ENCODE assay signal across 23 cellular contexts in the genomic region with DNA sequence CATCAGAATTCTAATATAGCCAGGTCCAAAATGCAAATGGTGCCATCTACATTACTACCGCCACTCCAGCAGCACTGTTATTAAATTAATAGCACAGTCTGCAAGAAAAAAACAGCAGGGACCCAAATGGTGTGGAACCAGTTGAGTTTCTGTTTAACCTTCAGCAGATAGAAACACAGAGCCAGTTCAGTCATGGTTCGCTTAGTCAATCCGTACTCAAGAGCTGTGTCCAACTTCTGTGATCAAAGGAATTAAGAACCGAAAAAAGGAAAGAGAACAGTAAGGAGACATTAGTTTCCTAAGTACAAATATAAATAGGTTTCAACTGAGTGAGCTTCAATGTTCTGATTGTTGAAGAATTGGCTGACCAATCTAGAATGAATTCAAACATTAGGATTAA.
DNase-seq lines count a peak whose midpoint lies in the region; ATAC-seq, FAIRE-seq and TF ChIP-seq lines count a peak whose summit lies in the region.
"Had no signal": no experiment of that assay in that cellular context is flagged by ENCODE, and none has a peak within 500 bp of the region (broad histone marks: within the 10 kb centered on the region; RNA-seq: fewer than 3 reads in every experiment).

No MANE protein-coding gene starts in this region.

- H3K36me3 ChIP-seq in BLaER1 treated with 17β-estradiol and CSF1 and Interleukin-3, amounts not matched to agents 10 nM and 100 nM, result no peaks in the 10 kb centered on the region
- no peaks in the 10 kb centered on the region for H3K36me3 ChIP-seq in upper lobe of right lung
- H3K36me3 ChIP-seq in small intestine (ENCODE audit: control insufficient read depth in 2 of 2, insufficient read depth in 2 of 2, low read length in 2 of 2), result no peaks in the 10 kb centered on the region
- H3K36me3 ChIP-seq: colonic mucosa had no signal

- TF ChIP-seq CTCF in coronary artery (IDR thresholded peaks at IDR 0.05) (no peak), upper lobe of right lung (IDR thresholded peaks at IDR 0.05) (no peak)

- H3K9ac ChIP-seq in BLaER1 treated with 17β-estradiol and CSF1 and Interleukin-3, amounts not matched to agents 10 nM and 100 nM, result no peak overlapping the region

- no peaks in the 10 kb centered on the region for H4K20me1 ChIP-seq in BLaER1 treated with 17β-estradiol and CSF1 and Interleukin-3, amounts not matched to agents 10 nM and 100 nM

- peaks cover 0 to 40% (median 15%) of the 10 kb centered on the region in 10 experiments; a peak in 12 of 20 replicates for H3K4me1 ChIP-seq in BLaER1 treated with 17β-estradiol and CSF1 and Interleukin-3, amounts not matched to agents 10 nM and 100 nM
- H3K4me1 ChIP-seq in upper lobe of right lung (no peaks in the 10 kb centered on the region), small intestine (ENCODE audit: control insufficient read depth in 2 of 2, insufficient read depth in 1 of 2, low read depth in 1 of 2, low read length in 1 of 2) (no peaks in the 10 kb centered on the region)
- H3K4me1 ChIP-seq: body of pancreas, colonic mucosa had no signal

- WGBS in small intestine, 3 donors, result 88 to 96% (median 89%) methylated on average over 4 of the region's 4 CpGs

- H3K27me3 ChIP-seq in BLaER1 treated with 17β-estradiol and CSF1 and Interleukin-3, amounts not matched to agents 10 nM and 100 nM, result no peaks in the 10 kb centered on the region
- H3K27me3 ChIP-seq in upper lobe of right lung (no peaks in the 10 kb centered on the region), small intestine (ENCODE audit: control insufficient read depth in 2 of 2, insufficient read depth in 2 of 2, low read length in 2 of 2) (no peaks in the 10 kb centered on the region)
- H3K27me3 ChIP-seq: body of pancreas, colonic mucosa had no signal

- no peak for FAIRE-seq in small intestine (lab: Jason Lieb, UNC)
- FAIRE-seq: endometrium had no signal

- no peak for ATAC-seq in upper lobe of right lung
- ATAC-seq in HG03354 (IDR thresholded peaks at IDR 0.05; ENCODE audit: poor library complexity, severe bottlenecking, unreplicated experiment), result no peak
- ATAC-seq: activated naive CD8-positive, alpha-beta T cell treated with anti-CD3 and anti-CD28 coated beads, Interleukin-2, amount 50 U/mL, for 24 hours; body of pancreas; natural killer cell treated with Interleukin-12 subunit alpha and Interleukin-12 subunit beta and Interleukin-15 and Interleukin-18, amount 100 ng/mL, for 72 hours had no signal

- in situ Hi-C loops in G401 (cut with HindIII; ENCODE audit: low sequenced_read_pairs), result no loop called here

- DNase-seq in G401 (ENCODE audit: low spot score) (peak; percentile 2), coronary artery (ENCODE audit: low spot score) (no peak), renal cortical epithelial cell (ENCODE audit: low read depth) (peak; percentile 76), upper lobe of right lung (no peak), A172 (ENCODE audit: low spot score) (no peak), small intestine (no peak)
- DNase-seq: activated B cell treated with CpG ODN at 0.5 μM for 24 hours; activated CD4-positive, alpha-beta memory T cell treated with anti-CD3 and anti-CD28 coated beads, Interleukin-2, amount 10 ng/mL, durations not matched to agents 7 days and 5 days; activated effector memory CD4-positive, alpha-beta T cell treated with anti-CD3 and anti-CD28 coated beads, Interleukin-2, amount 50 U/mL, for 16 hours; activated naive CD8-positive, alpha-beta T cell treated with anti-CD3 and anti-CD28 coated beads, Interleukin-2, amount 50 U/mL, for 24 hours; body of pancreas; colonic mucosa; GOT3; midbrain; NCI-H524 treated with DMSO at 0.1 percent for 48 hours; stimulated activated CD4-positive, alpha-beta T cell treated with anti-CD3 and anti-CD28 coated beads, Interleukin-4, amount 100 ng/mL, for 1 hour; stimulated activated naive CD4-positive, alpha-beta T cell; T1000 had no signal

- H3K9me3 ChIP-seq in BLaER1 treated with 17β-estradiol and CSF1 and Interleukin-3, amounts not matched to agents 10 nM and 100 nM (replicated peaks in 1 of 11), result peaks cover 0 to 5% (median 0%) of the 10 kb centered on the region in 11 experiments; a peak in 2 of 22 replicates
- no peaks in the 10 kb centered on the region for H3K9me3 ChIP-seq in upper lobe of right lung
- no peaks in the 10 kb centered on the region for H3K9me3 ChIP-seq in small intestine (ENCODE audit: control insufficient read depth, low read depth)
- H3K9me3 ChIP-seq: body of pancreas, colonic mucosa had no signal

- intact Hi-C loops in upper lobe of right lung (cut with DNase I), result no loop called here

- H3K27ac ChIP-seq in BLaER1 treated with 17β-estradiol and CSF1 and Interleukin-3, amounts not matched to agents 10 nM and 100 nM, result 0 out of 22 replicates have a peak overlapping the region, but pooled peaks of 3 of the 11 experiments have one; percentile 1 to 12 (median 6)
- H3K27ac ChIP-seq in coronary artery (no peak overlapping the region), upper lobe of right lung (no peak overlapping the region), small intestine (ENCODE audit: low read depth in 1 of 2, low read length in 1 of 2) (no peak overlapping the region)
- H3K27ac ChIP-seq: body of pancreas, colonic mucosa, RWPE1 had no signal

- peak overlapping the region; percentile 46 to 83 (median 65) for H3K4me2 ChIP-seq in BLaER1 treated with 17β-estradiol and CSF1 and Interleukin-3, amounts not matched to agents 10 nM and 100 nM

- peak overlapping the region in 2 of 10 experiments; percentile 10 to 38; a peak in 2 of 20 replicates for H3K4me3 ChIP-seq in BLaER1 treated with 17β-estradiol and CSF1 and Interleukin-3, amounts not matched to agents 10 nM and 100 nM
- H3K4me3 ChIP-seq in coronary artery, result peak overlapping the region; percentile 32
- no peak overlapping the region for H3K4me3 ChIP-seq in upper lobe of right lung
- H3K4me3 ChIP-seq in small intestine (ENCODE audit: low read depth in 1 of 2, low read length in 2 of 2), result no peak overlapping the region
- H3K4me3 ChIP-seq: body of pancreas, colonic mucosa had no signal

Comparison
In these comparisons a context has a peak if more than half of its experiments do, and no peak if none do; other contexts are left out.
1. DNase-seq: peak in G401 (single experiment) and renal cortical epithelial cell (single experiment); none in coronary artery (single experiment), upper lobe of right lung (single experiment), A172 (single experiment) and small intestine (single experiment).